In the genomic region with DNA sequence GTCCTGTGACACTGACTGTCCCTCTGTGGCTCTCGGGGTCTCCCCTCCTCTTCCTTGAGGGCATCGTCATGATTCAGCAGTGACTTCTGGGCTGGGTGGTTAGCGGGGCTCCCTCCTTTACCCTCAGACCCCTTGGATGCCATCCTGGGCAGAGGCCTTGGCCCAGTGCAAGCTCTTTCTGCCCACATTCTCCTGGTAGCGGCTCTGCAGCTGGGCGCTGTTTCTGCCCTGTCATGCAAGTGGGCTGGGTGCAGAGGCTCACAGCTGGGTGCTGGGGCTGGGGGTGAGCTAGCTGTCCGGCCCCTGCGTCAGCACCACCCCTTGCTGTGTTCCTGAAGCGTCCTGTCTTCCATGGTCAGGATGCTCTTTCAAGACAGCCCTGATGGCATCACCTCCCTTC, we compare ENCODE assay signal across 20 cellular contexts.
DNase-seq lines count a peak whose midpoint lies in the region; ATAC-seq, FAIRE-seq and TF ChIP-seq lines count a peak whose summit lies in the region.
"Had no signal": no experiment of that assay in that cellular context is flagged by ENCODE, and none has a peak within 500 bp of the region (broad histone marks: within the 10 kb centered on the region; RNA-seq: fewer than 3 reads in every experiment).

No MANE protein-coding gene starts in this region.

- no peaks in the 10 kb centered on the region for H3K4me1 Mint-ChIP-seq in activated CD4-positive, alpha-beta T cell treated with anti-CD3 and anti-CD28 coated beads, Interleukin-2, amount 10 ng/mL, durations not matched to agents 24 days and 14 days

- intact Hi-C loops in activated CD4-positive, alpha-beta T cell treated with anti-CD3 and anti-CD28 coated beads, Interleukin-2, amount 10 ng/mL, durations not matched to agents 24 days and 14 days (cut with micrococcal nuclease), result no loop called here
- intact Hi-C loops in posterior vena cava (cut with DNase I) (no loop called here), uterus (cut with DNase I; ENCODE audit: low total_unique reads) (no loop called here), ascending aorta (cut with DNase I) (no loop called here)

- TF ChIP-seq CTCF in bronchial epithelial cell (IDR thresholded peaks at IDR 0.05; ENCODE audit: insufficient read depth, low read length, severe bottlenecking) (no peak), uterus (IDR thresholded peaks at IDR 0.05) (no peak), ascending aorta (IDR thresholded peaks at IDR 0.05) (no peak)

- no peak overlapping the region for H3K4me3 Mint-ChIP-seq in activated CD4-positive, alpha-beta T cell treated with anti-CD3 and anti-CD28 coated beads, Interleukin-2, amount 10 ng/mL, durations not matched to agents 24 days and 14 days
- H3K4me3 Mint-ChIP-seq: CD4-positive, alpha-beta T cell had no signal

- H3K27ac ChIP-seq in uterus, result no peak overlapping the region
- no peak overlapping the region for H3K27ac ChIP-seq in ascending aorta
- H3K27ac ChIP-seq: 22Rv1, A549, GM23248 had no signal

- peak; percentile 7 for FAIRE-seq in bronchial epithelial cell (lab: Jason Lieb, UNC)
- FAIRE-seq: A549, GM12892, GM18507 had no signal

- TF ChIP-seq POLR2A in uterus (IDR thresholded peaks at IDR 0.05), result no peak

- peak; percentile 40 for DNase-seq in activated CD4-positive, alpha-beta T cell treated with anti-CD3 and anti-CD28 coated beads, Interleukin-2, amount 10 ng/mL, durations not matched to agents 24 days and 14 days
- no peak for DNase-seq in activated CD4-positive, alpha-beta T cell treated with anti-CD3 and anti-CD28 coated beads, Interleukin-2, amount 50 U/mL, for 4 hours
- DNase-seq in H7 (peak; percentile 36), bronchial epithelial cell (ENCODE audit: low read depth) (no peak), posterior vena cava (ENCODE audit: low spot score) (peak; percentile 69), uterus (no peak), ascending aorta (ENCODE audit: low spot score in 2 of 2) (no peak)
- DNase-seq: C1 segment of cervical spinal cord; Caco-2; CD4-positive, alpha-beta T cell; DMS153; DMS79; GDM1; GM23248 had no signal

- H3K9me3 Mint-ChIP-seq in activated CD4-positive, alpha-beta T cell treated with anti-CD3 and anti-CD28 coated beads, Interleukin-2, amount 10 ng/mL, durations not matched to agents 24 days and 14 days, result no peaks in the 10 kb centered on the region
- H3K9me3 Mint-ChIP-seq: CD4-positive, alpha-beta T cell had no signal

- H3K4me3 ChIP-seq in H7 (ENCODE audit: insufficient read depth, low read depth, low read length), result no peak overlapping the region
- H3K4me3 ChIP-seq in bronchial epithelial cell (ENCODE audit: low read depth, low read length), result no peak overlapping the region
- H3K4me3 ChIP-seq in uterus, result no peak overlapping the region
- no peak overlapping the region for H3K4me3 ChIP-seq in ascending aorta
- H3K4me3 ChIP-seq: A549, GM23248 had no signal

- H3K27ac Mint-ChIP-seq in activated CD4-positive, alpha-beta T cell treated with anti-CD3 and anti-CD28 coated beads, Interleukin-2, amount 10 ng/mL, durations not matched to agents 24 days and 14 days, result no peak overlapping the region
- H3K27ac Mint-ChIP-seq: CD4-positive, alpha-beta T cell had no signal

- no peaks in the 10 kb centered on the region for H3K27me3 Mint-ChIP-seq in activated CD4-positive, alpha-beta T cell treated with anti-CD3 and anti-CD28 coated beads, Interleukin-2, amount 10 ng/mL, durations not matched to agents 24 days and 14 days
- H3K27me3 Mint-ChIP-seq: CD4-positive, alpha-beta T cell had no signal

- H3K36me3 Mint-ChIP-seq in activated CD4-positive, alpha-beta T cell treated with anti-CD3 and anti-CD28 coated beads, Interleukin-2, amount 10 ng/mL, durations not matched to agents 24 days and 14 days (ENCODE audit: low read depth), result peaks cover 1% of the 10 kb centered on the region

- H3K9me3 ChIP-seq in uterus (no peaks in the 10 kb centered on the region), ascending aorta (no peaks in the 10 kb centered on the region)
- H3K9me3 ChIP-seq: A549, Caco-2 had no signal

- no peaks in the 10 kb centered on the region for H3K36me3 ChIP-seq in H7 (replicated peaks; ENCODE audit: control insufficient read depth, insufficient read depth, low read length)
- H3K36me3 ChIP-seq in bronchial epithelial cell (ENCODE audit: control insufficient read depth, insufficient read depth, low read length), result no peaks in the 10 kb centered on the region
- no peaks in the 10 kb centered on the region for H3K36me3 ChIP-seq in uterus
- no peaks in the 10 kb centered on the region for H3K36me3 ChIP-seq in ascending aorta

- no peaks in the 10 kb centered on the region for H3K27me3 ChIP-seq in H7 (ENCODE audit: control insufficient read depth, insufficient read depth, low read length)
- H3K27me3 ChIP-seq in bronchial epithelial cell (ENCODE audit: control insufficient read depth, insufficient read depth, low read length), result no peaks in the 10 kb centered on the region
- no peaks in the 10 kb centered on the region for H3K27me3 ChIP-seq in uterus
- no peaks in the 10 kb centered on the region for H3K27me3 ChIP-seq in ascending aorta

- H3K4me1 ChIP-seq in uterus (no peaks in the 10 kb centered on the region), ascending aorta (no peaks in the 10 kb centered on the region)
- H3K4me1 ChIP-seq: A549, Caco-2 had no signal

- ATAC-seq in HG03039 (IDR thresholded peaks at IDR 0.05; ENCODE audit: unreplicated experiment), result no peak
- ATAC-seq: A549, HCT116 had no signal

Comparison
In these comparisons a context has a peak if more than half of its experiments do, and no peak if none do; other contexts are left out.
1. DNase-seq: peak in activated CD4-positive, alpha-beta T cell treated with anti-CD3 and anti-CD28 coated beads, Interleukin-2, amount 10 ng/mL, durations not matched to agents 24 days and 14 days (single experiment), H7 (single experiment) and posterior vena cava (single experiment); none in activated CD4-positive, alpha-beta T cell treated with anti-CD3 and anti-CD28 coated beads, Interleukin-2, amount 50 U/mL, for 4 hours (0 of 2), bronchial epithelial cell (single experiment), uterus (0 of 2) and ascending aorta (0 of 2).